Comparison of ENCODE assay signal across 22 cellular contexts in the genomic region with DNA sequence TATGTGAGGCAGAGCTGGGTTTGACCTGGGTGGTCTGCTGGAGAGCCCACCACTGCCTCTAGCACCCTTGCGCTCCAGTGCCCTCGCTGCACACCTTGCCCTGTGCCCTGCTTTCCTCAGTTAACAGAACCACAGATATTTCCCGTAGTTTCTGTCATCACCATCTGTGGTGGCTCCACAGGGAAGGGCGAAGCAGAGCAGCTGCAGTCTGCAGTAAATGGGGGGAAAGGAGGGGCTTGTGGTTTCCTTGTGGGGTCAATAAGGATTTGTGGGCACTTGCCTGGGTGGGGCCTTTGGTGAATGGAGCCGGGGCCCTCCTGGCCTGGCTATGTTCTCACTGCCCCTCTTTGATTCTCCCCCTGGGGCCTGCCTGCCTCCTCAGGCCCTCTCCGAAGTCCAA.
"Had no signal": no experiment of that assay in that cellular context is flagged by ENCODE, and none has a peak within 500 bp of the region (broad histone marks: within the 10 kb centered on the region; RNA-seq: fewer than 3 reads in every experiment).

No MANE protein-coding gene starts in this region.

- H3K9me3 ChIP-seq: mucosa of descending colon, right atrium auricular region, upper lobe of right lung had no signal

- H3K4me1 ChIP-seq: upper lobe of right lung had no signal

- H3K27ac Mint-ChIP-seq: activated CD4-positive, alpha-beta memory T cell treated with anti-CD3 and anti-CD28 coated beads, Interleukin-2, amount 10 ng/mL, durations not matched to agents 7 days and 5 days; activated naive CD8-positive, alpha-beta T cell treated with anti-CD3 and anti-CD28 coated beads, Interleukin-2, amount 10 ng/mL, durations not matched to agents 7 days and 5 days; memory B cell; progenitor cell of endocrine pancreas; T-helper 1 cell treated with Interleukin-12 subunit alpha and Interleukin-12 subunit beta and Interleukin-4 antibody, amounts not matched to agents 30 μg/mL and 1 μg/mL, for 36 hours; WTC11 had no signal

- H3K27ac ChIP-seq: brain microvascular endothelial cell, right atrium auricular region, upper lobe of right lung had no signal

- H3K4me3 Mint-ChIP-seq: activated CD4-positive, alpha-beta memory T cell treated with anti-CD3 and anti-CD28 coated beads, Interleukin-2, amount 10 ng/mL, durations not matched to agents 7 days and 5 days; activated naive CD8-positive, alpha-beta T cell treated with anti-CD3 and anti-CD28 coated beads, Interleukin-2, amount 10 ng/mL, durations not matched to agents 7 days and 5 days; memory B cell; natural killer cell; T-helper 1 cell treated with Interleukin-12 subunit alpha and Interleukin-12 subunit beta and Interleukin-4 antibody, amounts not matched to agents 30 μg/mL and 1 μg/mL, for 36 hours; WTC11 had no signal

- DNase-seq: activated CD4-positive, alpha-beta memory T cell treated with anti-CD3 and anti-CD28 coated beads, Interleukin-2, amount 10 ng/mL, durations not matched to agents 7 days and 5 days; activated CD4-positive, alpha-beta T cell treated with anti-CD3 and anti-CD28 coated beads for 4 hours; activated CD8-positive, alpha-beta memory T cell treated with anti-CD3 and anti-CD28 coated beads, Interleukin-2, amount 50 U/mL, for 4 hours; activated naive CD8-positive, alpha-beta T cell treated with anti-CD3 and anti-CD28 coated beads, Interleukin-2, amount 10 ng/mL, durations not matched to agents 7 days and 5 days; brain microvascular endothelial cell; cortex of kidney; effector CD4-positive, alpha-beta T cell; foreskin fibroblast; kidney glomerular epithelial cell; left ventricle myocardium superior; mucosa of descending colon; natural killer cell; occipital lobe; stimulated activated CD4-positive, alpha-beta T cell treated with anti-CD3 and anti-CD28 coated beads, Interleukin-4, amount 100 ng/mL, for 24 hours; upper lobe of right lung had no signal

- H3K27me3 ChIP-seq: brain microvascular endothelial cell, right atrium auricular region had no signal

- ATAC-seq: left ventricle myocardium superior; mucosa of descending colon; natural killer cell; stimulated activated naive CD8-positive, alpha-beta T cell treated with anti-CD3 and anti-CD28 coated beads, Interleukin-15, amount 100 ng/mL, for 72 hours; upper lobe of right lung; WTC11 had no signal

- H3K9me3 Mint-ChIP-seq: activated CD4-positive, alpha-beta memory T cell treated with anti-CD3 and anti-CD28 coated beads, Interleukin-2, amount 10 ng/mL, durations not matched to agents 7 days and 5 days; activated naive CD8-positive, alpha-beta T cell treated with anti-CD3 and anti-CD28 coated beads, Interleukin-2, amount 10 ng/mL, durations not matched to agents 7 days and 5 days; memory B cell; natural killer cell; stimulated activated naive CD8-positive, alpha-beta T cell treated with anti-CD3 and anti-CD28 coated beads, Interleukin-15, amount 100 ng/mL, for 72 hours; T-helper 1 cell treated with Interleukin-12 subunit alpha and Interleukin-12 subunit beta and Interleukin-4 antibody, amounts not matched to agents 30 μg/mL and 1 μg/mL, for 36 hours had no signal

- H3K4me3 ChIP-seq: mucosa of descending colon, right atrium auricular region, skin epidermis, upper lobe of right lung had no signal

- H3K36me3 ChIP-seq: brain microvascular endothelial cell, right atrium auricular region, upper lobe of right lung had no signal

- H3K36me3 Mint-ChIP-seq: activated naive CD8-positive, alpha-beta T cell treated with anti-CD3 and anti-CD28 coated beads, Interleukin-2, amount 10 ng/mL, durations not matched to agents 7 days and 5 days; memory B cell; natural killer cell; WTC11 had no signal

- H3K27me3 Mint-ChIP-seq: activated CD4-positive, alpha-beta memory T cell treated with anti-CD3 and anti-CD28 coated beads, Interleukin-2, amount 10 ng/mL, durations not matched to agents 7 days and 5 days; stimulated activated naive CD8-positive, alpha-beta T cell treated with anti-CD3 and anti-CD28 coated beads, Interleukin-15, amount 100 ng/mL, for 72 hours had no signal
